In genomic region chr9:125240649-125240999, GRCh38 we compare ENCODE assay signal across 8 cellular contexts. TPM values are rescaled to one million over a fixed set of nuclear protein-coding genes. Genes with fewer than 3 reads are reported as not detected.
A peak's percentile ranks its signal among the peaks of the same experiment; 100 is the strongest.
DNase-seq lines count a peak whose midpoint lies in the region; ATAC-seq and TF ChIP-seq lines count a peak whose summit lies in the region.

No MANE protein-coding gene starts in this region.

- H3K4me3 ChIP-seq in cardiac muscle cell = peak overlapping the region; percentile 69
- peak overlapping the region; percentile 100 for H3K4me3 ChIP-seq in rectal smooth muscle tissue (ENCODE audit: low read length)

- no peaks in the 10 kb centered on the region for H3K27me3 Mint-ChIP-seq in IgD-negative memory B cell
- H3K27me3 Mint-ChIP-seq in activated T-helper 17 cell treated with anti-CD3 and anti-CD28 coated beads, Interleukin-2, amount 50 U/mL, for 72 hours = no peaks in the 10 kb centered on the region

- peaks cover 34 to 42% (median 39%) of the 10 kb centered on the region in 3 donors for H3K4me1 Mint-ChIP-seq in IgD-negative memory B cell
- peaks cover 23% of the 10 kb centered on the region for H3K4me1 Mint-ChIP-seq in activated T-helper 17 cell treated with anti-CD3 and anti-CD28 coated beads, Interleukin-2, amount 50 U/mL, for 72 hours

- peak overlapping the region; percentile 98 to 100 (median 99) for H3K27ac Mint-ChIP-seq in IgD-negative memory B cell
- H3K27ac Mint-ChIP-seq in activated T-helper 17 cell treated with anti-CD3 and anti-CD28 coated beads, Interleukin-2, amount 50 U/mL, for 72 hours = peak overlapping the region; percentile 99

- H3K9ac ChIP-seq in rectal smooth muscle tissue (ENCODE audit: low read length) = peak overlapping the region; percentile 100

- H3K36me3 Mint-ChIP-seq in IgD-negative memory B cell = peaks cover 10% of the 10 kb centered on the region
- peaks cover 65% of the 10 kb centered on the region for H3K36me3 Mint-ChIP-seq in activated T-helper 17 cell treated with anti-CD3 and anti-CD28 coated beads, Interleukin-2, amount 50 U/mL, for 72 hours (ENCODE audit: low read depth)

- DNase-seq in AG20443 (ENCODE audit: low spot score) = peak; percentile 24
- peak; percentile 49 to 50 for DNase-seq in cardiac muscle cell (ENCODE audit: low read depth in 1 of 2, low spot score in 1 of 2)
- DNase-seq in hippocampal formation (lab: John Stamatoyannopoulos, UW) = no peak

- ATAC-seq in GM19035 (IDR thresholded peaks at IDR 0.05; ENCODE audit: unreplicated experiment) (peak; percentile 10), HG03108 (IDR thresholded peaks at IDR 0.05; ENCODE audit: unreplicated experiment) (no peak)
- peak; percentile 1 for ATAC-seq in activated T-helper 17 cell treated with anti-CD3 and anti-CD28 coated beads, Interleukin-2, amount 50 U/mL, for 72 hours (replicated peaks)

- H3K27me3 ChIP-seq in cardiac muscle cell (no peaks in the 10 kb centered on the region), rectal smooth muscle tissue (ENCODE audit: control insufficient read depth, insufficient read depth, low read length) (no peaks in the 10 kb centered on the region)

- H3K27ac ChIP-seq in cardiac muscle cell (peak overlapping the region; percentile 98), rectal smooth muscle tissue (ENCODE audit: low read depth, low read length) (peak overlapping the region; percentile 99)

- H3K36me3 ChIP-seq in cardiac muscle cell (peaks cover 37% of the 10 kb centered on the region), rectal smooth muscle tissue (ENCODE audit: control insufficient read depth, insufficient read depth, low read length) (peaks cover 20% of the 10 kb centered on the region)

- no peak for TF ChIP-seq CTCF in cardiac muscle cell (IDR thresholded peaks at IDR 0.05; ENCODE audit: low read depth, low read length)

- peak overlapping the region; percentile 92 to 100 (median 97) for H3K4me3 Mint-ChIP-seq in IgD-negative memory B cell
- peak overlapping the region; percentile 99 for H3K4me3 Mint-ChIP-seq in activated T-helper 17 cell treated with anti-CD3 and anti-CD28 coated beads, Interleukin-2, amount 50 U/mL, for 72 hours

- no peaks in the 10 kb centered on the region for H3K9me3 Mint-ChIP-seq in IgD-negative memory B cell
- H3K9me3 Mint-ChIP-seq in activated T-helper 17 cell treated with anti-CD3 and anti-CD28 coated beads, Interleukin-2, amount 50 U/mL, for 72 hours = no peaks in the 10 kb centered on the region

- H3K4me1 ChIP-seq in cardiac muscle cell (ENCODE audit: low read depth) (peaks cover 38% of the 10 kb centered on the region), rectal smooth muscle tissue (ENCODE audit: control insufficient read depth, insufficient read depth, low read length) (peaks cover 26% of the 10 kb centered on the region)

- H3K9me3 ChIP-seq in cardiac muscle cell (ENCODE audit: low read depth) = no peaks in the 10 kb centered on the region

RNA-seq across cellular contexts. Expression of gene HSPA5, which starts 0.5 kb away (rescaled TPM):
- 147 TPM for polyA plus RNA-seq in IgD-negative memory B cell
- 100 to 1,000 TPM; 107 to 172 TPM for total RNA-seq in activated T-helper 17 cell treated with anti-CD3 and anti-CD28 coated beads, Interleukin-2, amount 50 U/mL, for 72 hours
- 69.2 and 182 TPM in 2 replicates for total RNA-seq in cardiac muscle cell
- 285 and 882 TPM in 2 replicates for polyA plus RNA-seq in cardiac muscle cell

RNA-seq across cellular contexts. Expression of gene GAPVD1, which starts 21.0 kb away (rescaled TPM):
- polyA plus RNA-seq in IgD-negative memory B cell (33.7 TPM), cardiac muscle cell (34.2 and 37.9 TPM in 2 replicates)
- total RNA-seq in activated T-helper 17 cell treated with anti-CD3 and anti-CD28 coated beads, Interleukin-2, amount 50 U/mL, for 72 hours = 10 to 100 TPM; 51.4 to 60.2 TPM
- total RNA-seq in cardiac muscle cell = 28.8 and 39.3 TPM in 2 replicates

RNA-seq across cellular contexts. Expression of gene RABEPK, which starts 40.3 kb away (rescaled TPM):
- polyA plus RNA-seq in IgD-negative memory B cell = 21.0 TPM
- total RNA-seq in activated T-helper 17 cell treated with anti-CD3 and anti-CD28 coated beads, Interleukin-2, amount 50 U/mL, for 72 hours = 10 to 100 TPM; 17.4 to 42.1 TPM
- 8.7 and 16.1 TPM in 2 replicates for total RNA-seq in cardiac muscle cell
- polyA plus RNA-seq in cardiac muscle cell = 20.0 and 27.2 TPM in 2 replicates

RNA-seq across cellular contexts. Expression of gene PPP6C, which starts 51.0 kb away (rescaled TPM):
- 45.6 TPM for polyA plus RNA-seq in IgD-negative memory B cell
- total RNA-seq in activated T-helper 17 cell treated with anti-CD3 and anti-CD28 coated beads, Interleukin-2, amount 50 U/mL, for 72 hours = 10 to 100 TPM; 26.6 to 55.2 TPM
- 16.5 TPM in 2 replicates for total RNA-seq in cardiac muscle cell
- polyA plus RNA-seq in cardiac muscle cell = 16.3 and 27.7 TPM in 2 replicates

Comparison
In these comparisons a context has a peak if more than half of its experiments do, and no peak if none do; other contexts are left out.
1. DNase-seq: peak in AG20443 (single experiment) and cardiac muscle cell (2 of 2); none in hippocampal formation (0 of 2).